In the genomic region with DNA sequence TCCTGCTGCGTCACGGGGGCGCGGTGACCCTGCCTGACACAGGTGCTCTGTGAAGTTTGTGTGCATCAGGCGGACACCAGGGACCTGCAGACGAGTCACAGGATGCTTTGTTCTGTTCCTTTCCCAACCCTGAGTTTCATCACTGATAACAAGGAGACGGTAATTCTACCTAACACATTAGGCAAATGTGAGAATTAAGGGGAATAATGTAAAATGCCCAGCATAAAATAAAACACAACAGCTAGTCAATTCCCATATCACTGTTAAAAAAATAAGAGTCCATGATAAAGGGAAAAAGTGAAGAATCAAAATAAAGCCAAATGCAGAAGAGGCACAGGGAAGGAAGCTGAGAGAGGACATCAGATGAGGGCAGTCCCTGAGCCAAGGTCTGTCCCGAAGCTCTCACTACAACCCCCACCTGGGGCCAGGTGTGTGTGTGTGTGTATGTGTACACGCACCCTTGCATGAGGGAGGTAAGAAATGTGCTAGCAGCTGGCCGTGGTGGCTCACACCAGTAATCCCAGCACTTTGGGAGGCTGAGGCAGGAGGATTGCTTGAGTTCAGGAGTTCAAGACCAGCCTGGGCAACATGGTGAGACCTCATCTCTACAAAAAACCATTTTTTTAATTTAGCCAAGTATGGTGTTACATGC, we compare ENCODE assay signal across 28 cellular contexts. TPM values are rescaled to one million over a fixed set of nuclear protein-coding genes. Genes with fewer than 3 reads are reported as not detected.
A peak's percentile ranks its signal among the peaks of the same experiment; 100 is the strongest.
DNase-seq lines count a peak whose midpoint lies in the region; ATAC-seq and TF ChIP-seq lines count a peak whose summit lies in the region.
"Had no signal": no experiment of that assay in that cellular context is flagged by ENCODE, and none has a peak within 500 bp of the region (broad histone marks: within the 10 kb centered on the region; RNA-seq: fewer than 3 reads in every experiment).

No MANE protein-coding gene starts in this region.

- no peaks in the 10 kb centered on the region for H3K4me1 ChIP-seq in PC-9 (replicated peaks; ENCODE audit: insufficient read depth)
- H3K4me1 ChIP-seq: esophagus muscularis mucosa, foreskin keratinocyte, HAP-1, spleen, vagina had no signal

- no peaks in the 10 kb centered on the region for H3K9me3 Mint-ChIP-seq in endothelial cell (ENCODE audit: unreplicated experiment)
- H3K9me3 Mint-ChIP-seq in type B pancreatic cell = peaks cover 4% of the 10 kb centered on the region
- H3K9me3 Mint-ChIP-seq: T-helper 2 cell treated with Interferon-gamma antibody and Interleukin-4, amounts not matched to agents 5 μg/mL and 100 μg/mL, for 36 hours had no signal

- CTCF ChIA-PET in PC-9 (lab: Charles Lee) = interaction anchor here (0.6 kb wide), 1 partner anchor 776 kb away, joined by 5 read pairs; no protein-coding TSS in a partner anchor

- H3K4me1 Mint-ChIP-seq in endothelial cell (ENCODE audit: unreplicated experiment) (peaks cover 31% of the 10 kb centered on the region), type B pancreatic cell (ENCODE audit: unreplicated experiment) (peaks cover 11% of the 10 kb centered on the region)
- H3K4me1 Mint-ChIP-seq: activated CD4-positive, alpha-beta T cell treated with anti-CD3 and anti-CD28 coated beads for 36 hours had no signal

- H3K9me2 ChIP-seq in PC-9 (ENCODE audit: insufficient read depth) = no peaks in the 10 kb centered on the region

- H3K4me3 ChIP-seq in PC-9 = no peak overlapping the region
- H3K4me3 ChIP-seq: esophagus muscularis mucosa, HAP-1, left ventricle myocardium inferior, spleen, vagina had no signal

- no peaks in the 10 kb centered on the region for H4K20me1 ChIP-seq in PC-9 (ENCODE audit: insufficient read depth)

- H2AFZ ChIP-seq in PC-9 = no peak overlapping the region

- H3K27ac Mint-ChIP-seq in endothelial cell (ENCODE audit: unreplicated experiment) (no peak overlapping the region), type B pancreatic cell (peak overlapping the region; percentile 65)
- H3K27ac Mint-ChIP-seq: activated CD4-positive, alpha-beta T cell treated with anti-CD3 and anti-CD28 coated beads for 36 hours; activated naive CD8-positive, alpha-beta T cell treated with anti-CD3 and anti-CD28 coated beads, Interleukin-2, amount 10 ng/mL, durations not matched to agents 7 days and 5 days; CD8-positive, alpha-beta T cell; stimulated activated naive CD8-positive, alpha-beta T cell treated with anti-CD3 and anti-CD28 coated beads, Interleukin-15, amount 100 ng/mL, for 72 hours; T-helper 2 cell treated with Interferon-gamma antibody and Interleukin-4, amounts not matched to agents 5 μg/mL and 100 μg/mL, for 36 hours had no signal

- no TSS peak for BruUV-seq in PC-9 (replicated peaks; lab: Mats Ljungman, UMichigan)

- no peak overlapping the region for H3K27ac ChIP-seq in PC-9
- H3K27ac ChIP-seq: esophagus muscularis mucosa, foreskin keratinocyte, left ventricle myocardium inferior, spleen, vagina had no signal

- H3K4me3 Mint-ChIP-seq in endothelial cell (ENCODE audit: unreplicated experiment) (no peak overlapping the region), type B pancreatic cell (peak overlapping the region; percentile 29)
- H3K4me3 Mint-ChIP-seq: activated CD4-positive, alpha-beta T cell treated with anti-CD3 and anti-CD28 coated beads for 36 hours; activated naive CD8-positive, alpha-beta T cell treated with anti-CD3 and anti-CD28 coated beads, Interleukin-2, amount 10 ng/mL, durations not matched to agents 7 days and 5 days; CD8-positive, alpha-beta T cell; stimulated activated naive CD8-positive, alpha-beta T cell treated with anti-CD3 and anti-CD28 coated beads, Interleukin-15, amount 100 ng/mL, for 72 hours; T-helper 2 cell treated with Interferon-gamma antibody and Interleukin-4, amounts not matched to agents 5 μg/mL and 100 μg/mL, for 36 hours had no signal

- H3K36me3 ChIP-seq in PC-9 (ENCODE audit: low read depth) = no peaks in the 10 kb centered on the region
- H3K36me3 ChIP-seq: esophagus muscularis mucosa, HAP-1, left ventricle myocardium inferior, spleen, vagina had no signal

- H3K36me3 Mint-ChIP-seq in endothelial cell (ENCODE audit: low read depth, unreplicated experiment) (no peaks in the 10 kb centered on the region), type B pancreatic cell (peaks cover 5% of the 10 kb centered on the region)
- H3K36me3 Mint-ChIP-seq: activated naive CD8-positive, alpha-beta T cell treated with anti-CD3 and anti-CD28 coated beads, Interleukin-2, amount 10 ng/mL, durations not matched to agents 7 days and 5 days; CD8-positive, alpha-beta T cell had no signal

- DNase-seq in cardiac septum (ENCODE audit: low spot score) (peak; percentile 33), left ventricle myocardium superior (no peak), PC-9 (no peak), endothelial cell (ENCODE audit: low spot score) (no peak), type B pancreatic cell (ENCODE audit: extremely low spot score, unreplicated experiment) (peak; percentile 52), NCI-H82 treated with DMSO at 0.1 percent for 48 hours (lab: John Stamatoyannopoulos, UW; ENCODE audit: unreplicated experiment) (no peak), NCI-H526 treated with DMSO at 0.1 percent for 48 hours (lab: John Stamatoyannopoulos, UW) (no peak)
- DNase-seq in activated T-cell treated with anti-CD3 and anti-CD28 coated beads, Interleukin-2, amount 50 U/mL, for 48 hours = no peak
- DNase-seq: activated effector memory CD4-positive, alpha-beta T cell treated with anti-CD3 and anti-CD28 coated beads, Interleukin-2, amount 50 U/mL, for 16 hours; activated naive CD8-positive, alpha-beta T cell treated with anti-CD3 and anti-CD28 coated beads, Interleukin-2, amount 10 ng/mL, durations not matched to agents 7 days and 5 days; activated T-cell treated with anti-CD3 and anti-CD28 coated beads, Interleukin-2, amount 50 U/mL, for 1 hour; CD8-positive, alpha-beta T cell; left ventricle myocardium inferior; NCI-H446 treated with DMSO at 0.1 percent for 48 hours; Right ventricle myocardium superior; spleen; stimulated activated CD4-positive, alpha-beta T cell treated with anti-CD3 and anti-CD28 coated beads, Interleukin-2, amount 100 ng/mL, for 24 hours; stimulated activated naive CD8-positive, alpha-beta T cell treated with anti-CD3 and anti-CD28 coated beads, Interleukin-15, amount 100 ng/mL, for 72 hours had no signal

- POLR2A ChIA-PET in PC-9 (lab: Charles Lee; ENCODE audit: unreplicated experiment) = no interaction called here

- no peaks in the 10 kb centered on the region for H3K27me3 ChIP-seq in PC-9 (ENCODE audit: insufficient read depth, low read depth)
- H3K27me3 ChIP-seq: foreskin keratinocyte, vagina had no signal

- H3K79me2 ChIP-seq in PC-9 (ENCODE audit: low read depth) = no peaks in the 10 kb centered on the region

- H3K9me3 ChIP-seq in PC-9 (ENCODE audit: insufficient read depth, low read depth) = no peaks in the 10 kb centered on the region
- H3K9me3 ChIP-seq: HAP-1, left ventricle myocardium inferior, vagina had no signal

- 0 out of 2 replicates have a peak overlapping the region, but pooled peaks have one; percentile 20 for H3K4me2 ChIP-seq in PC-9

- intact Hi-C loops in cardiac septum (cut with DNase I) (loop anchor here (5.0 kb wide), 1 partner anchor 70 kb away; no protein-coding TSS in a partner anchor), left ventricle myocardium superior (cut with micrococcal nuclease) (no loop called here), PC-9 (cut with micrococcal nuclease; ENCODE audit: unreplicated experiment) (loop anchor here (1.0 to 5.0 kb wide), 4 partner anchors 67 to 584 kb away; no protein-coding TSS in a partner anchor)

- 0 out of 2 replicates have a peak, but pooled peaks have one; percentile 3 for TF ChIP-seq CTCF in PC-9 (conservative IDR thresholded peaks at IDR 0.05)
- TF ChIP-seq CTCF in endothelial cell (IDR thresholded peaks at IDR 0.05; ENCODE audit: unreplicated experiment) = peak; percentile 18
- TF ChIP-seq CTCF in type B pancreatic cell (conservative IDR thresholded peaks at IDR 0.05) = no peak

- peaks cover 13% of the 10 kb centered on the region for H3K27me3 Mint-ChIP-seq in endothelial cell (ENCODE audit: unreplicated experiment)
- peaks cover 5% of the 10 kb centered on the region for H3K27me3 Mint-ChIP-seq in type B pancreatic cell

- ATAC-seq in left ventricle myocardium superior = no peak
- ATAC-seq: CD8-positive, alpha-beta T cell; stimulated activated naive CD8-positive, alpha-beta T cell treated with anti-CD3 and anti-CD28 coated beads, Interleukin-15, amount 100 ng/mL, for 72 hours had no signal

- H3F3A ChIP-seq in PC-9 (ENCODE audit: insufficient read depth, low read depth) = 0 out of 2 replicates have a peak, but pooled peaks cover 4% of the 10 kb centered on the region

RNA-seq across cellular contexts. Expression of a gene that starts 27.5 kb away (rescaled TPM):
- not detected for total RNA-seq in cardiac septum
- total RNA-seq in left ventricle myocardium superior = not detected
- 0.90 and 1.4 TPM in 2 replicates for total RNA-seq in PC-9 (2021)
- total RNA-seq in endothelial cell (ENCODE audit: unreplicated experiment) = not detected
- total RNA-seq in type B pancreatic cell (ENCODE audit: low replicate concordance) = not detected in 2 replicates
- total RNA-seq: activated CD4-positive, alpha-beta T cell treated with anti-CD3 and anti-CD28 coated beads for 36 hours; activated CD8-positive, alpha-beta memory T cell treated with anti-CD3 and anti-CD28 coated beads for 36 hours; activated naive CD8-positive, alpha-beta T cell treated with anti-CD3 and anti-CD28 coated beads, Interleukin-2, amount 10 ng/mL, durations not matched to agents 7 days and 5 days; astrocyte; CD8-positive, alpha-beta T cell; esophagus muscularis mucosa; left ventricle myocardium inferior; mesenteric fat pad; posterior vena cava; Right ventricle myocardium superior; spleen had no signal

RNA-seq across cellular contexts. Expression of a gene that starts 46.0 kb away (rescaled TPM):
- total RNA-seq in cardiac septum = 0.08 TPM
- not detected for total RNA-seq in left ventricle myocardium superior
- not detected in 2 replicates for total RNA-seq in PC-9 (2021)
- total RNA-seq in endothelial cell (ENCODE audit: unreplicated experiment) = not detected
- 0.12 TPM in 1 of 2 replicates, not detected in the other for total RNA-seq in type B pancreatic cell (ENCODE audit: low replicate concordance)
- total RNA-seq: activated CD4-positive, alpha-beta T cell treated with anti-CD3 and anti-CD28 coated beads for 36 hours; activated CD8-positive, alpha-beta memory T cell treated with anti-CD3 and anti-CD28 coated beads for 36 hours; activated naive CD8-positive, alpha-beta T cell treated with anti-CD3 and anti-CD28 coated beads, Interleukin-2, amount 10 ng/mL, durations not matched to agents 7 days and 5 days; astrocyte; CD8-positive, alpha-beta T cell; esophagus muscularis mucosa; left ventricle myocardium inferior; mesenteric fat pad; posterior vena cava; Right ventricle myocardium superior; spleen had no signal

Comparison
In these comparisons a context has a peak if more than half of its experiments do, and no peak if none do; other contexts are left out.
1. DNase-seq: peak in cardiac septum (single experiment) and type B pancreatic cell (single experiment); none in left ventricle myocardium superior (single experiment), PC-9 (0 of 2), endothelial cell (single experiment), NCI-H82 treated with DMSO at 0.1 percent for 48 hours (single experiment), activated T-cell treated with anti-CD3 and anti-CD28 coated beads, Interleukin-2, amount 50 U/mL, for 48 hours (0 of 2) and NCI-H526 treated with DMSO at 0.1 percent for 48 hours (single experiment).